16 cellular contexts compared by ENCODE assay signal in genomic region chr3:146308222-146308621, GRCh38. TPM values are rescaled to one million over a fixed set of nuclear protein-coding genes. Genes with fewer than 3 reads are reported as not detected.
DNase-seq lines count a peak whose midpoint lies in the region; ATAC-seq and TF ChIP-seq lines count a peak whose summit lies in the region.
"Had no signal": no experiment of that assay in that cellular context is flagged by ENCODE, and none has a peak within 500 bp of the region (broad histone marks: within the 10 kb centered on the region; RNA-seq: fewer than 3 reads in every experiment).

No MANE protein-coding gene starts in this region.

- H3K36me3 Mint-ChIP-seq in progenitor cell of endocrine pancreas (ENCODE audit: insufficient read depth), result peaks cover 1% of the 10 kb centered on the region
- H3K36me3 Mint-ChIP-seq: activated naive CD8-positive, alpha-beta T cell treated with anti-CD3 and anti-CD28 coated beads, Interleukin-2, amount 10 ng/mL, durations not matched to agents 7 days and 5 days had no signal

- TF ChIP-seq CTCF in fibroblast of the aortic adventitia (IDR thresholded peaks at IDR 0.05; ENCODE audit: insufficient read depth, low read length) (no peak), psoas muscle (IDR thresholded peaks at IDR 0.05) (no peak), progenitor cell of endocrine pancreas (IDR thresholded peaks at IDR 0.05; ENCODE audit: unreplicated experiment) (no peak)

- H3K9me3 ChIP-seq in psoas muscle, result peaks cover 4% of the 10 kb centered on the region
- H3K9me3 ChIP-seq: gastrocnemius medialis had no signal

- ATAC-seq in SK-N-SH treated with all-trans-retinoic acid at 6 μM for 48 hours (peak; percentile 48; the same call in 1 of the 3 replicates), psoas muscle (peak in 1 of 4 donors; percentile 33), HG03565 (IDR thresholded peaks at IDR 0.05; ENCODE audit: unreplicated experiment) (no peak)
- ATAC-seq: GM12878, K562 had no signal

- H3K4me3 ChIP-seq in fibroblast of the aortic adventitia (ENCODE audit: low read depth, low read length), result no peak overlapping the region
- H3K4me3 ChIP-seq in psoas muscle, result no peak overlapping the region
- H3K4me3 ChIP-seq: gastrocnemius medialis, GM12878, K562 had no signal

- no peaks in the 10 kb centered on the region for H3K4me1 ChIP-seq in psoas muscle
- H3K4me1 ChIP-seq: gastrocnemius medialis had no signal

- no peak overlapping the region for H3K4me3 Mint-ChIP-seq in progenitor cell of endocrine pancreas (ENCODE audit: low read depth)
- H3K4me3 Mint-ChIP-seq: activated naive CD8-positive, alpha-beta T cell treated with anti-CD3 and anti-CD28 coated beads, Interleukin-2, amount 10 ng/mL, durations not matched to agents 7 days and 5 days had no signal

- DNase-seq in AG20443 (ENCODE audit: low spot score), result peak; percentile 55
- peak; percentile 95 for DNase-seq in fibroblast of the aortic adventitia (ENCODE audit: low read depth)
- no peak for DNase-seq in psoas muscle
- DNase-seq in progenitor cell of endocrine pancreas (ENCODE audit: low spot score, unreplicated experiment), result no peak
- DNase-seq in foreskin melanocyte, result no peak
- DNase-seq in activated gamma-delta T cell treated with Interleukin-2 at 50 U/mL for 16 hours, result no peak
- DNase-seq: activated CD4-positive, alpha-beta T cell treated with anti-CD3 and anti-CD28 coated beads, Interleukin-2, amount 50 U/mL, for 4 hours; activated naive CD8-positive, alpha-beta T cell treated with anti-CD3 and anti-CD28 coated beads, Interleukin-2, amount 10 ng/mL, durations not matched to agents 7 days and 5 days; gastrocnemius medialis; midbrain; SHP77; stimulated activated naive CD4-positive, alpha-beta T cell treated with Interleukin-2 at 50 U/mL for 16 hours had no signal

- H3K9me3 Mint-ChIP-seq in progenitor cell of endocrine pancreas (ENCODE audit: low read depth), result peaks cover 38% of the 10 kb centered on the region
- H3K9me3 Mint-ChIP-seq: activated naive CD8-positive, alpha-beta T cell treated with anti-CD3 and anti-CD28 coated beads, Interleukin-2, amount 10 ng/mL, durations not matched to agents 7 days and 5 days had no signal

- H3K36me3 ChIP-seq in psoas muscle (ENCODE audit: insufficient read depth in 1 of 2, low read depth in 1 of 2), result no peaks in the 10 kb centered on the region
- H3K36me3 ChIP-seq: gastrocnemius medialis had no signal

- no peaks in the 10 kb centered on the region for H3K27me3 ChIP-seq in psoas muscle (ENCODE audit: insufficient read depth in 3 of 3, low read length in 2 of 3)
- H3K27me3 ChIP-seq: gastrocnemius medialis had no signal

- H3K27ac ChIP-seq in psoas muscle, result peak overlapping the region; percentile 38

- H3K4me1 Mint-ChIP-seq in progenitor cell of endocrine pancreas (ENCODE audit: low read depth), result no peaks in the 10 kb centered on the region
- H3K4me1 Mint-ChIP-seq: activated naive CD8-positive, alpha-beta T cell treated with anti-CD3 and anti-CD28 coated beads, Interleukin-2, amount 10 ng/mL, durations not matched to agents 7 days and 5 days had no signal

- intact Hi-C loops in psoas muscle (cut with DNase I), result no loop called here

- H3K27me3 Mint-ChIP-seq in progenitor cell of endocrine pancreas, result no peaks in the 10 kb centered on the region

- no peak overlapping the region for H3K27ac Mint-ChIP-seq in progenitor cell of endocrine pancreas
- H3K27ac Mint-ChIP-seq: activated naive CD8-positive, alpha-beta T cell treated with anti-CD3 and anti-CD28 coated beads, Interleukin-2, amount 10 ng/mL, durations not matched to agents 7 days and 5 days had no signal

TF ChIP-seq in SK-N-SH treated with all-trans-retinoic acid at 6 μM for 48 hours, 23 proteins besides CTCF, POLR2A, EP300 and RAD21:
- TF ChIP-seq GLIS3 (CRISPR knock-in tag; IDR thresholded peaks at IDR 0.05) (no peak), RARB (CRISPR knock-in tag; IDR thresholded peaks at IDR 0.05) (no peak), TCF4 (CRISPR knock-in tag; IDR thresholded peaks at IDR 0.05; ENCODE audit: borderline replicate concordance) (no peak), ZFP3 (CRISPR knock-in tag; IDR thresholded peaks at IDR 0.05) (no peak), PPARA (CRISPR knock-in tag; IDR thresholded peaks at IDR 0.05; ENCODE audit: borderline replicate concordance) (no peak), BACH2 (CRISPR knock-in tag; IDR thresholded peaks at IDR 0.05; ENCODE audit: borderline replicate concordance) (no peak), ARNTL (CRISPR knock-in tag; IDR thresholded peaks at IDR 0.05; ENCODE audit: borderline replicate concordance, low read depth) (no peak), ESRRG (CRISPR knock-in tag; IDR thresholded peaks at IDR 0.05) (no peak), ZNF70 (CRISPR knock-in tag; IDR thresholded peaks at IDR 0.05) (no peak), ZNF8 (CRISPR knock-in tag; IDR thresholded peaks at IDR 0.05) (no peak), ZC3H10 (CRISPR knock-in tag; IDR thresholded peaks at IDR 0.05) (no peak), TOX (CRISPR knock-in tag; IDR thresholded peaks at IDR 0.05; ENCODE audit: borderline replicate concordance) (no peak), ZFP30 (CRISPR knock-in tag; IDR thresholded peaks at IDR 0.05) (no peak)
- TF ChIP-seq, protein P1, sequence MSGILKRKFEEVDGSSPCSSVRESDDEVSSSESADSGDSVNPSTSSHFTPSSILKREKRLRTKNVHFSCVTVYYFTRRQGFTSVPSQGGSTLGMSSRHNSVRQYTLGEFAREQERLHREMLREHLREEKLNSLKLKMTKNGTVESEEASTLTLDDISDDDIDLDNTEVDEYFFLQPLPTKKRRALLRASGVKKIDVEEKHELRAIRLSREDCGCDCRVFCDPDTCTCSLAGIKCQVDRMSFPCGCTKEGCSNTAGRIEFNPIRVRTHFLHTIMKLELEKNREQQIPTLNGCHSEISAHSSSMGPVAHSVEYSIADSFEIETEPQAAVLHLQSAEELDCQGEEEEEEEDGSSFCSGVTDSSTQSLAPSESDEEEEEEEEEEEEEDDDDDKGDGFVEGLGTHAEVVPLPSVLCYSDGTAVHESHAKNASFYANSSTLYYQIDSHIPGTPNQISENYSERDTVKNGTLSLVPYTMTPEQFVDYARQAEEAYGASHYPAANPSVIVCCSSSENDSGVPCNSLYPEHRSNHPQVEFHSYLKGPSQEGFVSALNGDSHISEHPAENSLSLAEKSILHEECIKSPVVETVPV (CRISPR knock-in tag; IDR thresholded peaks at IDR 0.05), result no peak

RNA-seq across cellular contexts. Expression of gene PLSCR4, which starts 57.3 kb away (rescaled TPM):
- total RNA-seq in fibroblast of the aortic adventitia (ENCODE audit: low replicate concordance) (28.3 and 46.3 TPM in 2 replicates), psoas muscle (10 to 100 TPM in 1 of 4 donors, 1 to 10 TPM in 3; 3.6 to 13.5 (median 4.1) TPM), progenitor cell of endocrine pancreas (9.2 and 10.2 TPM in 2 replicates)
- 1 to 10 TPM; 2.0 to 3.5 (median 3.4) TPM for polyA plus RNA-seq in psoas muscle
- total RNA-seq: activated naive CD8-positive, alpha-beta T cell treated with anti-CD3 and anti-CD28 coated beads, Interleukin-2, amount 10 ng/mL, durations not matched to agents 7 days and 5 days; GM12878 had no signal

Comparison
In these comparisons a context has a peak if more than half of its experiments do, and no peak if none do; other contexts are left out.
1. DNase-seq: peak in AG20443 (single experiment) and fibroblast of the aortic adventitia (single experiment); none in psoas muscle (0 of 2), progenitor cell of endocrine pancreas (single experiment), foreskin melanocyte (single experiment) and activated gamma-delta T cell treated with Interleukin-2 at 50 U/mL for 16 hours (single experiment).